ENCODE assay signal across 8 cellular contexts in genomic region chr3:193240850-193241706, GRCh38. TPM values are rescaled to one million over a fixed set of nuclear protein-coding genes. Genes with fewer than 3 reads are reported as not detected.
DNase-seq lines count a peak whose midpoint lies in the region; ATAC-seq, FAIRE-seq and TF ChIP-seq lines count a peak whose summit lies in the region.

PLAAT1 (plus strand) TSS chr3:193241222; CDS start chr3:193255651, 14,429 bp downstream.

- H3K4me2 ChIP-seq in KMS-11: peak within 1 kb of the TSS; percentile 34; the same call in 1 of the 2 replicates
- peak within 1 kb of the TSS; percentile 92 for H3K4me2 ChIP-seq in H1 (ENCODE audit: insufficient read depth in 1 of 2, low read depth in 2 of 2, low read length in 2 of 2)

- H2AFZ ChIP-seq in KMS-11 (ENCODE audit: low read depth) (peak within 1 kb of the TSS; percentile 89), H1 (ENCODE audit: low read length) (peak within 1 kb of the TSS; percentile 94)

- TF ChIP-seq CTCF in Calu3 (IDR thresholded peaks at IDR 0.05; ENCODE audit: unreplicated experiment): no peak
- no peak for TF ChIP-seq CTCF in KMS-11 (conservative IDR thresholded peaks at IDR 0.05; ENCODE audit: low read depth, low read length)
- TF ChIP-seq CTCF in H1 (IDR thresholded peaks at IDR 0.05; ENCODE audit: control extremely low read depth in 1 of 3, insufficient read depth in 1 of 3, low read depth in 1 of 3, low read length in 3 of 3): no peak

- H3K79me1 ChIP-seq in H1 (ENCODE audit: low read depth, low read length): no peaks in the 10 kb centered on the region

- no peak within 1 kb of the TSS; the same call in 1 of the 2 replicates for H2BK20ac ChIP-seq in H1 (ENCODE audit: low read length)

- peaks cover 13% of the 10 kb centered on the region for H3K4me1 Mint-ChIP-seq in Calu3 (ENCODE audit: low read depth, unreplicated experiment)

- H3K9ac ChIP-seq in KMS-11: peak within 1 kb of the TSS; percentile 70; the same call in 1 of the 2 replicates
- peak within 1 kb of the TSS in 3 of 4 experiments; percentile 35 to 68 (median 59); a peak in 5 of 7 replicates for H3K9ac ChIP-seq in H1 (replicated peaks in 1 of 4; ENCODE audit: extremely low read depth in 1 of 4, low read depth in 3 of 4, low read length in 3 of 4)

- no peak for TF ChIP-seq EP300 in H1 (IDR thresholded peaks at IDR 0.05; ENCODE audit: borderline replicate concordance in 1 of 2, low read depth in 2 of 2, low read length in 2 of 2)

- H3K18ac ChIP-seq in H1 (ENCODE audit: extremely low read depth, low read length): peak within 1 kb of the TSS; percentile 9

- no peak within 1 kb of the TSS for H3K56ac ChIP-seq in H1 (replicated peaks; ENCODE audit: insufficient read length, low read depth, low read length)

- TF ChIP-seq RAD21 in H1 (IDR thresholded peaks at IDR 0.05 in 1 of 2, conservative IDR thresholded peaks at IDR 0.05 in 1 of 2; ENCODE audit: low read depth in 2 of 2, low read length in 2 of 2): no peak

- peak; percentile 90 for DNase-seq in Calu3
- DNase-seq in SHP77 treated with DMSO at 0.1 percent for 48 hours (lab: John Stamatoyannopoulos, UW): peak; percentile 4
- peak; percentile 38 to 70 for DNase-seq in H1 (ENCODE audit: low read depth in 1 of 2, low spot score in 2 of 2)
- peak; percentile 41 for DNase-seq in medulla oblongata (ENCODE audit: extremely low spot score)
- peak; percentile 5 for DNase-seq in stromal cell of bone marrow (ENCODE audit: low read depth)
- no peak for DNase-seq in stimulated activated naive CD4-positive, alpha-beta T cell (lab: John Stamatoyannopoulos, UW)

- 3% methylated on average over 42 of the region's 93 CpGs; no CpG with 5 or more reads in 1 of the 2 experiments for WGBS in H1 (ENCODE audit: extremely low coverage in 1 of 2, insufficient coverage in 1 of 2, insufficient read length in 1 of 2, insufficient replicate concordance in 2 of 2, low coverage in 1 of 2, low lambda C conversion rate in 2 of 2, missing lambda C conversion rate in 1 of 2), 2 experiments

- POLR2A ChIA-PET in H1 (lab: Charles Lee; ENCODE audit: partially characterized antibody): interaction anchor here (1.2 kb wide), 1 partner anchor 107 kb away, joined by 4 read pairs; no protein-coding TSS in a partner anchor

- H3K27me3 ChIP-seq in KMS-11 (ENCODE audit: insufficient read depth, low read depth) (no peaks in the 10 kb centered on the region), H1 (replicated peaks in 1 of 4; ENCODE audit: control insufficient read depth in 3 of 4, extremely low read depth in 1 of 4, insufficient read depth in 3 of 4, low read length in 3 of 4) (peaks cover 0 to 15% (median 6%) of the 10 kb centered on the region in 4 experiments; a peak in 5 of 7 replicates)

- peak; percentile 67 for ATAC-seq in GM19463 (IDR thresholded peaks at IDR 0.05; ENCODE audit: unreplicated experiment)

- intact Hi-C loops in Calu3 (cut with micrococcal nuclease; ENCODE audit: unreplicated experiment): loop anchor here (2.0 kb wide), 1 partner anchor 34 kb away; no protein-coding TSS in a partner anchor

- CTCF ChIA-PET in Calu3 (lab: Charles Lee) (interaction anchor here (0.7 to 1.9 kb wide), 8 partner anchors 8 to 200 kb away, joined by 3 to 5 read pairs (median 3); no protein-coding TSS in a partner anchor), H1 (lab: Charles Lee; ENCODE audit: partially characterized antibody) (interaction anchor here (1.1 kb wide), 4 partner anchors 8 to 1156 kb away, joined by 3 read pairs; no protein-coding TSS in a partner anchor)

- H3K23ac ChIP-seq in H1 (ENCODE audit: insufficient read length): no peak within 1 kb of the TSS

- no peak for FAIRE-seq in H1 (lab: Jason Lieb, UNC)

- 0 out of 3 replicates have a peak, but pooled peaks of 1 of the 2 experiments have one; percentile 40 for TF ChIP-seq POLR2A in H1 (IDR thresholded peaks at IDR 0.05; ENCODE audit: control extremely low read depth in 1 of 2, low read depth in 2 of 2, low read length in 2 of 2)

- H3K79me2 ChIP-seq in KMS-11 (ENCODE audit: insufficient read depth, low read depth) (no peaks in the 10 kb centered on the region), H1 (ENCODE audit: control insufficient read depth in 1 of 2, insufficient read depth in 2 of 2, low read length in 2 of 2) (no peaks in the 10 kb centered on the region)

- no peak within 1 kb of the TSS for H3K14ac ChIP-seq in H1 (ENCODE audit: insufficient read length)

- H4K5ac ChIP-seq in H1 (ENCODE audit: insufficient read length, low read depth, low read length): peak within 1 kb of the TSS; percentile 10

- H3K9me3 ChIP-seq in H1 (ENCODE audit: insufficient read depth in 2 of 2, low read depth in 1 of 2, low read length in 1 of 2): no peaks in the 10 kb centered on the region

- no peaks in the 10 kb centered on the region for H3K36me3 ChIP-seq in KMS-11 (ENCODE audit: insufficient read depth)
- H3K36me3 ChIP-seq in H1 (ENCODE audit: control insufficient read depth in 2 of 4, insufficient read depth in 4 of 4, low read length in 3 of 4): no peaks in the 10 kb centered on the region

- 0 out of 2 replicates have a peak within 1 kb of the TSS, but pooled peaks have one; percentile 31 for H2BK15ac ChIP-seq in H1 (ENCODE audit: low read length)

- no TSS peak for BruUV-seq in Calu3 (replicated peaks; lab: Mats Ljungman, UMichigan)

- H3K4me3 ChIP-seq in KMS-11 (IDR thresholded peaks at IDR 0.05; ENCODE audit: insufficient read depth, low read depth, low read length) (peak within 1 kb of the TSS; percentile 40), H1 (ENCODE audit: extremely low read depth in 1 of 4, insufficient read depth in 2 of 4, low read depth in 3 of 4, low read length in 4 of 4) (peak within 1 kb of the TSS; percentile 48 to 75 (median 70))

- no peak within 1 kb of the TSS for H3K4ac ChIP-seq in H1 (replicated peaks; ENCODE audit: insufficient read length, low read depth, low read length)

- H3K9me3 Mint-ChIP-seq in Calu3 (ENCODE audit: low read depth, unreplicated experiment): peaks cover 2% of the 10 kb centered on the region

- peak within 1 kb of the TSS; percentile 13 for H3K27ac Mint-ChIP-seq in Calu3 (ENCODE audit: unreplicated experiment)

- H2BK5ac ChIP-seq in H1 (ENCODE audit: low read depth, low read length): no peak within 1 kb of the TSS; the same call in 1 of the 2 replicates

- H3K4me1 ChIP-seq in KMS-11 (ENCODE audit: low read depth, poor library complexity, severe bottlenecking) (no peaks in the 10 kb centered on the region), H1 (replicated peaks in 1 of 4; ENCODE audit: control insufficient read depth in 3 of 4, insufficient read depth in 4 of 4, low read length in 3 of 4) (peaks cover 0 to 4% (median 3%) of the 10 kb centered on the region in 4 experiments; a peak in 3 of 7 replicates)

- H2BK120ac ChIP-seq in H1 (replicated peaks; ENCODE audit: low read depth, low read length): peak within 1 kb of the TSS; percentile 61

- no peak within 1 kb of the TSS for H2AK5ac ChIP-seq in H1 (ENCODE audit: low read depth, low read length)

- H3K23me2 ChIP-seq in H1 (ENCODE audit: low read depth, low read length): peaks cover 8% of the 10 kb centered on the region; the same call in 1 of the 2 replicates

- peak within 1 kb of the TSS; percentile 81 for H3K4me3 Mint-ChIP-seq in Calu3 (ENCODE audit: low read depth, unreplicated experiment)

- H3K36me3 Mint-ChIP-seq in Calu3 (ENCODE audit: insufficient read depth, unreplicated experiment): peaks cover 21% of the 10 kb centered on the region

- peak within 1 kb of the TSS; percentile 84 for H4K91ac ChIP-seq in H1 (replicated peaks; ENCODE audit: insufficient read length, low read length)

- no peaks in the 10 kb centered on the region for H4K20me1 ChIP-seq in KMS-11 (ENCODE audit: insufficient read depth)
- no peaks in the 10 kb centered on the region for H4K20me1 ChIP-seq in H1 (replicated peaks in 1 of 2; ENCODE audit: control insufficient read depth in 1 of 2, insufficient read depth in 2 of 2, low read length in 2 of 2)

- no peaks in the 10 kb centered on the region for H3K27me3 Mint-ChIP-seq in Calu3 (ENCODE audit: unreplicated experiment)

- peak within 1 kb of the TSS; percentile 37; the same call in 1 of the 2 replicates for H3K27ac ChIP-seq in KMS-11
- H3K27ac ChIP-seq in H1 (ENCODE audit: low read depth, low read length): no peak within 1 kb of the TSS

- peak within 1 kb of the TSS; percentile 62; the same call in 1 of the 2 replicates for H4K8ac ChIP-seq in H1 (ENCODE audit: extremely low read depth, insufficient read depth, low read length)

- peak within 1 kb of the TSS; percentile 68; the same call in 1 of the 2 replicates for H2BK12ac ChIP-seq in H1 (ENCODE audit: low read depth, low read length)

TF ChIP-seq in H1, 55 proteins besides CTCF, POLR2A, EP300 and RAD21 (continues in another document):
- TF ChIP-seq E2F6 (IDR thresholded peaks at IDR 0.05) (peak; percentile 94), ASH2L (IDR thresholded peaks at IDR 0.05; ENCODE audit: low read length) (peak; percentile 48), GTF2F1 (IDR thresholded peaks at IDR 0.05; ENCODE audit: borderline replicate concordance, low read depth, low read length) (no peak), SIN3A (conservative IDR thresholded peaks at IDR 0.05 in 1 of 2, IDR thresholded peaks at IDR 0.05 in 1 of 2; ENCODE audit: low read depth in 1 of 2, low read length in 2 of 2) (no peak), HDAC2 (IDR thresholded peaks at IDR 0.05; ENCODE audit: borderline replicate concordance in 1 of 2, low read depth in 2 of 2, low read length in 2 of 2) (no peak), KDM4A (IDR thresholded peaks at IDR 0.05; ENCODE audit: low read depth, low read length, severe bottlenecking) (peak; percentile 77), KDM1A (IDR thresholded peaks at IDR 0.05; ENCODE audit: borderline replicate concordance, low read length) (peak; percentile 26; the same call in 1 of the 2 replicates), RBBP5 (IDR thresholded peaks at IDR 0.05; ENCODE audit: borderline replicate concordance, low read depth, low read length) (peak; percentile 68; the same call in 1 of the 2 replicates)

RNA-seq across cellular contexts. Expression of gene PLAAT1, which starts in this region (rescaled TPM):
- 6.2 and 7.3 TPM in 2 replicates for total RNA-seq in Calu3 (2022)
- 3.4 and 6.0 TPM in 2 replicates for total RNA-seq in H1 (2021; fragmentation: NEBNext Ultra II Directional; extraction: Animal tissue kit (Norgen Biotek cat#: 25700))
- 3.7 and 4.5 TPM in 2 replicates for polyA plus RNA-seq in H1 (2011; rRNA removed)
- 4.3 TPM for polyA plus RNA-seq in H1 (2011; cell fraction: cytosol; rRNA removed)
- 2.8 TPM for polyA plus RNA-seq in H1 (2011; cell fraction: nucleus; rRNA removed)
- 5.3 to 8.5 TPM (median 6.2 TPM) in 4 replicates for polyA plus RNA-seq in H1 (2012, experiment 1 of 2)
- polyA plus RNA-seq in H1 (2012, experiment 2 of 2): 4.1 TPM
- polyA plus RNA-seq in H1 (2013, experiment 1 of 2): 6.0 TPM
- polyA plus RNA-seq in H1 (2013, experiment 2 of 2): 6.2 TPM
- polyA minus RNA-seq in H1 (2011; rRNA and poly(A)+ RNA removed): 1.1 and 2.2 TPM in 2 replicates
- 1.8 TPM for polyA minus RNA-seq in H1 (2011; cell fraction: cytosol; rRNA and poly(A)+ RNA removed)
- polyA minus RNA-seq in H1 (2011; cell fraction: nucleus; rRNA and poly(A)+ RNA removed): 4.3 TPM

Comparison
In these comparisons a context has a peak if more than half of its experiments do, and no peak if none do; other contexts are left out.
1. DNase-seq: peak in Calu3 (single experiment), SHP77 treated with DMSO at 0.1 percent for 48 hours (single experiment), H1 (2 of 2), medulla oblongata (single experiment) and stromal cell of bone marrow (single experiment); none in stimulated activated naive CD4-positive, alpha-beta T cell (0 of 6).